Comparison of ENCODE assay signal across 8 cellular contexts in genomic region chrX:78708171-78708570, GRCh38. TPM values are rescaled to one million over a fixed set of nuclear protein-coding genes. Genes with fewer than 3 reads are reported as not detected.
DNase-seq lines count a peak whose midpoint lies in the region; ATAC-seq and TF ChIP-seq lines count a peak whose summit lies in the region.

No MANE protein-coding gene starts in this region.

- H3K27ac ChIP-seq in ACC112 (ENCODE audit: low read depth, low read length) (no peak overlapping the region), foreskin keratinocyte (no peak overlapping the region), uterus (no peak overlapping the region)

- H3K4me3 ChIP-seq in ACC112 (ENCODE audit: low read depth, low read length) (no peak overlapping the region), uterus (no peak overlapping the region)

- POLR2A ChIA-PET in naive thymus-derived CD8-positive, alpha-beta T cell (lab: Charles Lee): no interaction called here

- H3K36me3 Mint-ChIP-seq in naive thymus-derived CD8-positive, alpha-beta T cell: no peaks in the 10 kb centered on the region

- H3K36me3 ChIP-seq in ACC112 (ENCODE audit: insufficient read depth, low read length): no peaks in the 10 kb centered on the region
- H3K36me3 ChIP-seq in uterus: no peaks in the 10 kb centered on the region

- intact Hi-C loops in uterus (cut with DNase I; ENCODE audit: low total_unique reads): no loop called here

- H2AFZ ChIP-seq in ACC112 (ENCODE audit: low read length, unreplicated experiment): peak overlapping the region; percentile 38

- H3K27me3 ChIP-seq in ACC112 (ENCODE audit: insufficient read depth, low read length) (no peaks in the 10 kb centered on the region), foreskin keratinocyte (no peaks in the 10 kb centered on the region), uterus (no peaks in the 10 kb centered on the region)

- ATAC-seq in foreskin keratinocyte: no peak
- ATAC-seq in HG03159 (IDR thresholded peaks at IDR 0.05; ENCODE audit: unreplicated experiment): no peak
- ATAC-seq in naive thymus-derived CD8-positive, alpha-beta T cell: no peak

- H3K4me1 Mint-ChIP-seq in naive thymus-derived CD8-positive, alpha-beta T cell: no peaks in the 10 kb centered on the region

- H3K27me3 Mint-ChIP-seq in naive thymus-derived CD8-positive, alpha-beta T cell: no peaks in the 10 kb centered on the region

- H3K79me2 ChIP-seq in ACC112 (ENCODE audit: control insufficient read depth, insufficient read depth, low read length, unreplicated experiment): no peaks in the 10 kb centered on the region

- peak; percentile 6 for DNase-seq in GM13977 (ENCODE audit: low spot score)
- DNase-seq in RPMI7951 (ENCODE audit: low read depth): peak; percentile 62
- peak in 1 of 2 donors; percentile 9 for DNase-seq in foreskin keratinocyte
- DNase-seq in D341Med (ENCODE audit: low spot score): no peak
- no peak for DNase-seq in naive thymus-derived CD8-positive, alpha-beta T cell
- DNase-seq in uterus: no peak

- TF ChIP-seq CTCF in GM13977 (IDR thresholded peaks at IDR 0.05; ENCODE audit: extremely low read depth, insufficient read depth, missing control alignments) (peak; percentile 42), foreskin keratinocyte (conservative IDR thresholded peaks at IDR 0.05) (peak; percentile 49), uterus (IDR thresholded peaks at IDR 0.05) (peak in 2 of 4 experiments; percentile 7 to 9)

- TF ChIP-seq POLR2A in uterus (IDR thresholded peaks at IDR 0.05): no peak

- in situ Hi-C loops in GM13977 (cut with MboI; ENCODE audit: low pct_unique_long_range_greater_than_20kb, low sequenced_read_pairs, unreplicated experiment): no loop called here

- H3K4me1 ChIP-seq in ACC112 (ENCODE audit: control insufficient read depth, insufficient read depth, low read length, unreplicated experiment) (no peaks in the 10 kb centered on the region), foreskin keratinocyte (no peaks in the 10 kb centered on the region), uterus (no peaks in the 10 kb centered on the region)

- no peaks in the 10 kb centered on the region for H3K9me3 ChIP-seq in uterus

- H3K9me3 Mint-ChIP-seq in naive thymus-derived CD8-positive, alpha-beta T cell: no peaks in the 10 kb centered on the region

- no peak overlapping the region for H3K4me3 Mint-ChIP-seq in naive thymus-derived CD8-positive, alpha-beta T cell

- no peak overlapping the region for H3K27ac Mint-ChIP-seq in naive thymus-derived CD8-positive, alpha-beta T cell

RNA-seq across cellular contexts. Expression of gene LPAR4, which starts 39.3 kb away (rescaled TPM):
- 0.78 and 1.3 TPM in 2 replicates for total RNA-seq in RPMI7951 (2014; rRNA removed; shearing (Covaris generic))
- not detected in 2 replicates for total RNA-seq in foreskin keratinocyte
- polyA plus RNA-seq in foreskin keratinocyte: not detected in 2 replicates
- not detected for total RNA-seq in naive thymus-derived CD8-positive, alpha-beta T cell
- not detected for polyA plus RNA-seq in naive thymus-derived CD8-positive, alpha-beta T cell
- total RNA-seq in uterus: 10 to 100 TPM in 1 of 4 donors, 1 to 10 TPM in 1, not detected in 2; 1.7 to 31.7 TPM

RNA-seq across cellular contexts. Expression of gene RTL3, which starts 49.0 kb away (rescaled TPM):
- 1.4 and 1.5 TPM in 2 replicates for total RNA-seq in RPMI7951 (2014; rRNA removed; shearing (Covaris generic))
- total RNA-seq in foreskin keratinocyte: not detected in 2 replicates
- polyA plus RNA-seq in foreskin keratinocyte: not detected in 2 replicates
- not detected for total RNA-seq in naive thymus-derived CD8-positive, alpha-beta T cell
- not detected for polyA plus RNA-seq in naive thymus-derived CD8-positive, alpha-beta T cell
- total RNA-seq in uterus: 1 to 10 TPM in 1 of 4 donors, under 1 TPM in 2, not detected in 1; 0.41 to 1.0 (median 0.88) TPM

Comparison
In these comparisons a context has a peak if more than half of its experiments do, and no peak if none do; other contexts are left out.
1. DNase-seq: peak in GM13977 (single experiment) and RPMI7951 (single experiment); none in D341Med (single experiment), naive thymus-derived CD8-positive, alpha-beta T cell (0 of 10) and uterus (0 of 2).